Comparison of ENCODE assay signal across 8 cellular contexts in the genomic region with DNA sequence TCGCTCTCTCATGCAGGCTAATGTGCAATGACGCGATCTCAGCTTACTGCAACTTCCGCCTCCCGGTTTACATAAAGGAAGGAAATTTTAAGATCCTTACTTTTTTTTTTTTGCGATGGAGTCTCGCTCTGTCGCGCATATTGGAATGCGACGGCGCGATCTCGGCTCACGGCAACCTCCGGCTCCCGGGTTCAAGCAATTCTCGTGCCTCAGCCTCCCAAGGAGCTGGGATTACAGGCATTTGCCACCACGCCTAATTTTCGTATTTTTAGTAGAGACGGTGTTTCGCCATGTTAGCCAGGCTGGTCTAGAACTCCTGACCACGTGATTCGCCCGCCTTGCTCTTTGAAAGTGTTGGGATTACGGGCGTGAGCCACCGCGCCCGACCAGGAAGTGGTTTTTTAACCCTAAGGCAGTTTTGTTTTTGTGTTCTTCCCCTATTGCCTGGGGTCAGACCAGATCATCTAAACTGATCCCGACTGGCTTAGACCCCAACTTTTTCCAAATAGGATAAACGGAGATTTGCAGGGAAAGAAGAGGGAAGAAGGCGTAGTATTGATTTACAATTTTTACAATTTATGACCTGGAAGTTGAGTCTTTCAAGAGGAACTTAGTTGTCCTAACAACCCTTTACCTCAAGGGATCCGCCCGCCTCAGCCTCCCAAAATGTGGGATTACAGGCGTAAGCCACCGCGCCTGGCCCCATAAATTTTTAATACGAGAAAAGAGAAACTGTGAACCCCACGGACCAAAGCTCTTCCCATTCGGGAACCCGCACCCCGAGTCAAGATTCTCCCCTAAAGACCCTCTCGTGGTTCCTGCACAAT.
DNase-seq lines count a peak whose midpoint lies in the region; ATAC-seq and TF ChIP-seq lines count a peak whose summit lies in the region.

No MANE protein-coding gene starts in this region.

- 2% methylated on average over 41 of the region's 44 CpGs for WGBS in smooth muscle cell (ENCODE audit: low lambda C conversion rate)

- peak overlapping the region; percentile 94 for H3K4me3 Mint-ChIP-seq in central memory CD8-positive, alpha-beta T cell

- no peaks in the 10 kb centered on the region for H4K20me1 ChIP-seq in smooth muscle cell (ENCODE audit: low read depth)

- peaks cover 16% of the 10 kb centered on the region for H3K36me3 Mint-ChIP-seq in central memory CD8-positive, alpha-beta T cell (ENCODE audit: insufficient read depth)

- DNase-seq in GM12864 (ENCODE audit: low read depth) (no peak), islet precursor cell (peak; percentile 61), smooth muscle cell (lab: John Stamatoyannopoulos, UW; ENCODE audit: unreplicated experiment) (no peak), NCI-H1436 treated with DMSO at 0.1 percent for 48 hours (lab: John Stamatoyannopoulos, UW) (no peak), GOT3 (lab: John Stamatoyannopoulos, UW) (no peak)
- no peak for DNase-seq in central memory CD8-positive, alpha-beta T cell (ENCODE audit: low spot score in 2 of 2)

- no peaks in the 10 kb centered on the region for H3K27me3 Mint-ChIP-seq in central memory CD8-positive, alpha-beta T cell

- no peaks in the 10 kb centered on the region for H3K4me1 Mint-ChIP-seq in central memory CD8-positive, alpha-beta T cell

- peak overlapping the region; percentile 76 for H2AFZ ChIP-seq in smooth muscle cell (ENCODE audit: low read depth)

- peak overlapping the region; percentile 83 for H3K9ac ChIP-seq in smooth muscle cell (ENCODE audit: low read depth)

- no peaks in the 10 kb centered on the region for H3K9me3 ChIP-seq in smooth muscle cell (replicated peaks; ENCODE audit: low read depth)

- H3K4me3 ChIP-seq in GM12864 (ENCODE audit: low read depth, low read length) (peak overlapping the region; percentile 66), smooth muscle cell (peak overlapping the region; percentile 84)

- no peaks in the 10 kb centered on the region for H3K4me1 ChIP-seq in smooth muscle cell (ENCODE audit: low read depth)

- no peaks in the 10 kb centered on the region for H3K36me3 ChIP-seq in smooth muscle cell (ENCODE audit: low read depth)

- no peaks in the 10 kb centered on the region for H3K79me2 ChIP-seq in smooth muscle cell (ENCODE audit: low read depth)

- no peaks in the 10 kb centered on the region for H3K9me3 Mint-ChIP-seq in central memory CD8-positive, alpha-beta T cell

- no peaks in the 10 kb centered on the region for H3F3A ChIP-seq in smooth muscle cell (ENCODE audit: low read depth)

- TF ChIP-seq CTCF in GM12864 (IDR thresholded peaks at IDR 0.05; ENCODE audit: low read depth, low read length, missing control alignments) (no peak), smooth muscle cell (IDR thresholded peaks at IDR 0.05; ENCODE audit: borderline replicate concordance, insufficient read depth, poor library complexity, severe bottlenecking) (no peak)

- no peaks in the 10 kb centered on the region for H3K27me3 ChIP-seq in smooth muscle cell (ENCODE audit: low read depth)

- ATAC-seq in SK-N-SH treated with all-trans-retinoic acid at 6 μM for 48 hours (peak; percentile 44), HG02970 (IDR thresholded peaks at IDR 0.05; ENCODE audit: low FRiP score, unreplicated experiment) (no peak)
- no peak for ATAC-seq in central memory CD8-positive, alpha-beta T cell (replicated peaks; ENCODE audit: extremely low read depth, poor library complexity, severe bottlenecking)

- peak overlapping the region; percentile 90 for H3K4me2 ChIP-seq in smooth muscle cell

- H3K27ac Mint-ChIP-seq in central memory CD8-positive, alpha-beta T cell (ENCODE audit: low read depth) = peak overlapping the region; percentile 89

- peak overlapping the region; percentile 87 for H3K27ac ChIP-seq in smooth muscle cell (ENCODE audit: low read depth)

TF ChIP-seq in SK-N-SH treated with all-trans-retinoic acid at 6 μM for 48 hours, 23 proteins besides CTCF, POLR2A, EP300 and RAD21:
- TF ChIP-seq, protein P1, sequence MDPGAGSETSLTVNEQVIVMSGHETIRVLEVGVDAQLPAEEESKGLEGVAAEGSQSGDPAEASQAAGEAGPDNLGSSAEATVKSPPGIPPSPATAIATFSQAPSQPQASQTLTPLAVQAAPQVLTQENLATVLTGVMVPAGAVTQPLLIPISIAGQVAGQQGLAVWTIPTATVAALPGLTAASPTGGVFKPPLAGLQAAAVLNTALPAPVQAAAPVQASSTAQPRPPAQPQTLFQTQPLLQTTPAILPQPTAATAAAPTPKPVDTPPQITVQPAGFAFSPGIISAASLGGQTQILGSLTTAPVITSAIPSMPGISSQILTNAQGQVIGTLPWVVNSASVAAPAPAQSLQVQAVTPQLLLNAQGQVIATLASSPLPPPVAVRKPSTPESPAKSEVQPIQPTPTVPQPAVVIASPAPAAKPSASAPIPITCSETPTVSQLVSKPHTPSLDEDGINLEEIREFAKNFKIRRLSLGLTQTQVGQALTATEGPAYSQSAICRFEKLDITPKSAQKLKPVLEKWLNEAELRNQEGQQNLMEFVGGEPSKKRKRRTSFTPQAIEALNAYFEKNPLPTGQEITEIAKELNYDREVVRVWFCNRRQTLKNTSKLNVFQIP (CRISPR knock-in tag; IDR thresholded peaks at IDR 0.05; ENCODE audit: borderline replicate concordance, low read depth) = no peak
- TF ChIP-seq TOX (CRISPR knock-in tag; IDR thresholded peaks at IDR 0.05; ENCODE audit: borderline replicate concordance) (no peak), RARB (CRISPR knock-in tag; IDR thresholded peaks at IDR 0.05) (no peak), OSR1 (CRISPR knock-in tag; IDR thresholded peaks at IDR 0.05) (no peak), GLIS3 (CRISPR knock-in tag; IDR thresholded peaks at IDR 0.05) (no peak), TCF4 (CRISPR knock-in tag; IDR thresholded peaks at IDR 0.05; ENCODE audit: borderline replicate concordance) (no peak), ZC3H10 (CRISPR knock-in tag; IDR thresholded peaks at IDR 0.05) (no peak), ZNF565 (CRISPR knock-in tag; conservative IDR thresholded peaks at IDR 0.05; ENCODE audit: low read depth) (no peak), ESRRG (CRISPR knock-in tag; IDR thresholded peaks at IDR 0.05) (no peak), ZNF8 (CRISPR knock-in tag; IDR thresholded peaks at IDR 0.05) (no peak), PPARA (CRISPR knock-in tag; IDR thresholded peaks at IDR 0.05; ENCODE audit: borderline replicate concordance) (no peak), ZFP3 (CRISPR knock-in tag; IDR thresholded peaks at IDR 0.05) (no peak), ISL1 (CRISPR knock-in tag; IDR thresholded peaks at IDR 0.05) (no peak), ARNTL (CRISPR knock-in tag; IDR thresholded peaks at IDR 0.05; ENCODE audit: borderline replicate concordance, low read depth) (no peak), CSDC2 (CRISPR knock-in tag; IDR thresholded peaks at IDR 0.05) (no peak), ZFP30 (CRISPR knock-in tag; IDR thresholded peaks at IDR 0.05) (no peak)
- TF ChIP-seq, protein P2, sequence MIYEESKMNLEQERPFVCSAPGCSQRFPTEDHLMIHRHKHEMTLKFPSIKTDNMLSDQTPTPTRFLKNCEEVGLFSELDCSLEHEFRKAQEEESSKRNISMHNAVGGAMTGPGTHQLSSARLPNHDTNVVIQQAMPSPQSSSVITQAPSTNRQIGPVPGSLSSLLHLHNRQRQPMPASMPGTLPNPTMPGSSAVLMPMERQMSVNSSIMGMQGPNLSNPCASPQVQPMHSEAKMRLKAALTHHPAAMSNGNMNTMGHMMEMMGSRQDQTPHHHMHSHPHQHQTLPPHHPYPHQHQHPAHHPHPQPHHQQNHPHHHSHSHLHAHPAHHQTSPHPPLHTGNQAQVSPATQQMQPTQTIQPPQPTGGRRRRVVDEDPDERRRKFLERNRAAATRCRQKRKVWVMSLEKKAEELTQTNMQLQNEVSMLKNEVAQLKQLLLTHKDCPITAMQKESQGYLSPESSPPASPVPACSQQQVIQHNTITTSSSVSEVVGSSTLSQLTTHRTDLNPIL (CRISPR knock-in tag; IDR thresholded peaks at IDR 0.05; ENCODE audit: low read depth) = no peak
- TF ChIP-seq, protein P3, sequence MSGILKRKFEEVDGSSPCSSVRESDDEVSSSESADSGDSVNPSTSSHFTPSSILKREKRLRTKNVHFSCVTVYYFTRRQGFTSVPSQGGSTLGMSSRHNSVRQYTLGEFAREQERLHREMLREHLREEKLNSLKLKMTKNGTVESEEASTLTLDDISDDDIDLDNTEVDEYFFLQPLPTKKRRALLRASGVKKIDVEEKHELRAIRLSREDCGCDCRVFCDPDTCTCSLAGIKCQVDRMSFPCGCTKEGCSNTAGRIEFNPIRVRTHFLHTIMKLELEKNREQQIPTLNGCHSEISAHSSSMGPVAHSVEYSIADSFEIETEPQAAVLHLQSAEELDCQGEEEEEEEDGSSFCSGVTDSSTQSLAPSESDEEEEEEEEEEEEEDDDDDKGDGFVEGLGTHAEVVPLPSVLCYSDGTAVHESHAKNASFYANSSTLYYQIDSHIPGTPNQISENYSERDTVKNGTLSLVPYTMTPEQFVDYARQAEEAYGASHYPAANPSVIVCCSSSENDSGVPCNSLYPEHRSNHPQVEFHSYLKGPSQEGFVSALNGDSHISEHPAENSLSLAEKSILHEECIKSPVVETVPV (CRISPR knock-in tag; IDR thresholded peaks at IDR 0.05) = no peak
- TF ChIP-seq, protein P4, sequence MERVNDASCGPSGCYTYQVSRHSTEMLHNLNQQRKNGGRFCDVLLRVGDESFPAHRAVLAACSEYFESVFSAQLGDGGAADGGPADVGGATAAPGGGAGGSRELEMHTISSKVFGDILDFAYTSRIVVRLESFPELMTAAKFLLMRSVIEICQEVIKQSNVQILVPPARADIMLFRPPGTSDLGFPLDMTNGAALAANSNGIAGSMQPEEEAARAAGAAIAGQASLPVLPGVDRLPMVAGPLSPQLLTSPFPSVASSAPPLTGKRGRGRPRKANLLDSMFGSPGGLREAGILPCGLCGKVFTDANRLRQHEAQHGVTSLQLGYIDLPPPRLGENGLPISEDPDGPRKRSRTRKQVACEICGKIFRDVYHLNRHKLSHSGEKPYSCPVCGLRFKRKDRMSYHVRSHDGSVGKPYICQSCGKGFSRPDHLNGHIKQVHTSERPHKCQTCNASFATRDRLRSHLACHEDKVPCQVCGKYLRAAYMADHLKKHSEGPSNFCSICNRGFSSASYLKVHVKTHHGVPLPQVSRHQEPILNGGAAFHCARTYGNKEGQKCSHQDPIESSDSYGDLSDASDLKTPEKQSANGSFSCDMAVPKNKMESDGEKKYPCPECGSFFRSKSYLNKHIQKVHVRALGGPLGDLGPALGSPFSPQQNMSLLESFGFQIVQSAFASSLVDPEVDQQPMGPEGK (CRISPR knock-in tag; IDR thresholded peaks at IDR 0.05; ENCODE audit: borderline replicate concordance) = no peak
